Comparison of ENCODE assay signal across 1 cellular context in the genomic region with DNA sequence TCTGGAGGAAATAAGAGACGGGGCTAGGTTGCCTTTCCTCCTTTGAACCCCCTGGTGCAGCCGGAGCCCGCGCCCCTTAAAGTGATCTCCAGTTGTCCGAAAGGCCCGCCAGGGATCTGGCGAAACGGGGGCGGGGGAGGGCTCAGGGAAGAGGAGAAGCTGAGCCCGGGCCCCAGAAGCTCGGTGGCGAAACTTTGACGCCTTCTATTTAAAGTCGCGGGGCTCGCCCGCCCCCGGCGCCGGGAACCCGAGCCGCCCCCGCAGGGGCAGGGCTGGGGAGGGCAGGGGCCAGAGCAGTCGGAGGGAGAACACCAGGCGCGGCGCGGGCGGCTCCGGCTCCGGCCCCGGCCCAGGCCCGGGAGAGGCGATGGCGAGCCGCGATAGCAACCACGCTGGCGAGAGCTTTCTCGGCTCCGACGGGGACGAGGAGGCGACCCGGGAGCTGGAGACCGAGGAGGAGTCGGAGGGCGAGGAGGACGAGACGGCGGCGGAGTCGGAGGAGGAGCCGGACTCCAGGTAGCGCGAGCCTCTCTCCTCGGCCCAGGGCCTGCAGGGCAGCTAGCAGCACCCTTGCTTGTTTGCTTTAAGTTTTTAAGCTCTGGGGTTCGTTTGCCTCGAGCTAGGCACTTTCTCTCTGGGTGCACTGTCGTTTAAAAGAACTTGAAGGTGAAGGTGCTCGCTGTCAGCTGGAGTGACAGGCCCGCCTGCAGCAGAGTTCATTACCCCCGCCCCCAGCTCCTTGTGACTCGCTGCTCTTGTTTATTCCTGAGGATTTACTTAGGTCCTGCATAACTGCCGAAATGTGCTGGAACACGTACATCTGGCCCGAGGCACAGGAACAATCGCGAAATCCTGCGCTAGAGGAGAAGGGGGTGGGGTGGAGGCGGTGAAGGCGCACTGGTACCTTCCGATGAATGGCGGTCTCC.
TF ChIP-seq lines count a peak whose summit lies in the region.

Gene CMYA5 (plus strand): TSS at position 296 of the 926 bp plus-strand sequence. CDS start 72 bp downstream, at position 368.

TF ChIP-seq in WTC11, 78 proteins besides CTCF, POLR2A, EP300 and RAD21 (continued from another document):
- TF ChIP-seq, protein P1, sequence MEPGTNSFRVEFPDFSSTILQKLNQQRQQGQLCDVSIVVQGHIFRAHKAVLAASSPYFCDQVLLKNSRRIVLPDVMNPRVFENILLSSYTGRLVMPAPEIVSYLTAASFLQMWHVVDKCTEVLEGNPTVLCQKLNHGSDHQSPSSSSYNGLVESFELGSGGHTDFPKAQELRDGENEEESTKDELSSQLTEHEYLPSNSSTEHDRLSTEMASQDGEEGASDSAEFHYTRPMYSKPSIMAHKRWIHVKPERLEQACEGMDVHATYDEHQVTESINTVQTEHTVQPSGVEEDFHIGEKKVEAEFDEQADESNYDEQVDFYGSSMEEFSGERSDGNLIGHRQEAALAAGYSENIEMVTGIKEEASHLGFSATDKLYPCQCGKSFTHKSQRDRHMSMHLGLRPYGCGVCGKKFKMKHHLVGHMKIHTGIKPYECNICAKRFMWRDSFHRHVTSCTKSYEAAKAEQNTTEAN (CRISPR knock-in tag; IDR thresholded peaks at IDR 0.05), result no peak
- TF ChIP-seq GRHL2 (CRISPR knock-in tag; IDR thresholded peaks at IDR 0.05; ENCODE audit: insufficient replicate concordance, severe bottlenecking) (no peak), PRDM15 (CRISPR knock-in tag; IDR thresholded peaks at IDR 0.05) (peak; percentile 79), NFE2L1 (CRISPR knock-in tag; IDR thresholded peaks at IDR 0.05) (no peak), RELA (CRISPR knock-in tag; IDR thresholded peaks at IDR 0.05; ENCODE audit: borderline replicate concordance) (no peak), ZNF671 (CRISPR knock-in tag; IDR thresholded peaks at IDR 0.05) (no peak), CBFB (CRISPR knock-in tag; IDR thresholded peaks at IDR 0.05; ENCODE audit: low read depth) (no peak), ELF4 (CRISPR knock-in tag; IDR thresholded peaks at IDR 0.05; ENCODE audit: low read depth) (no peak), SMAD3 (CRISPR knock-in tag; IDR thresholded peaks at IDR 0.05; ENCODE audit: borderline replicate concordance) (no peak), E2F4 (CRISPR knock-in tag; IDR thresholded peaks at IDR 0.05; ENCODE audit: borderline replicate concordance, low read depth) (no peak), MAX (CRISPR knock-in tag; IDR thresholded peaks at IDR 0.05) (peak; percentile 51; the same call in 1 of the 2 replicates), FOXK1 (CRISPR knock-in tag; IDR thresholded peaks at IDR 0.05) (no peak)
- TF ChIP-seq, protein P2, sequence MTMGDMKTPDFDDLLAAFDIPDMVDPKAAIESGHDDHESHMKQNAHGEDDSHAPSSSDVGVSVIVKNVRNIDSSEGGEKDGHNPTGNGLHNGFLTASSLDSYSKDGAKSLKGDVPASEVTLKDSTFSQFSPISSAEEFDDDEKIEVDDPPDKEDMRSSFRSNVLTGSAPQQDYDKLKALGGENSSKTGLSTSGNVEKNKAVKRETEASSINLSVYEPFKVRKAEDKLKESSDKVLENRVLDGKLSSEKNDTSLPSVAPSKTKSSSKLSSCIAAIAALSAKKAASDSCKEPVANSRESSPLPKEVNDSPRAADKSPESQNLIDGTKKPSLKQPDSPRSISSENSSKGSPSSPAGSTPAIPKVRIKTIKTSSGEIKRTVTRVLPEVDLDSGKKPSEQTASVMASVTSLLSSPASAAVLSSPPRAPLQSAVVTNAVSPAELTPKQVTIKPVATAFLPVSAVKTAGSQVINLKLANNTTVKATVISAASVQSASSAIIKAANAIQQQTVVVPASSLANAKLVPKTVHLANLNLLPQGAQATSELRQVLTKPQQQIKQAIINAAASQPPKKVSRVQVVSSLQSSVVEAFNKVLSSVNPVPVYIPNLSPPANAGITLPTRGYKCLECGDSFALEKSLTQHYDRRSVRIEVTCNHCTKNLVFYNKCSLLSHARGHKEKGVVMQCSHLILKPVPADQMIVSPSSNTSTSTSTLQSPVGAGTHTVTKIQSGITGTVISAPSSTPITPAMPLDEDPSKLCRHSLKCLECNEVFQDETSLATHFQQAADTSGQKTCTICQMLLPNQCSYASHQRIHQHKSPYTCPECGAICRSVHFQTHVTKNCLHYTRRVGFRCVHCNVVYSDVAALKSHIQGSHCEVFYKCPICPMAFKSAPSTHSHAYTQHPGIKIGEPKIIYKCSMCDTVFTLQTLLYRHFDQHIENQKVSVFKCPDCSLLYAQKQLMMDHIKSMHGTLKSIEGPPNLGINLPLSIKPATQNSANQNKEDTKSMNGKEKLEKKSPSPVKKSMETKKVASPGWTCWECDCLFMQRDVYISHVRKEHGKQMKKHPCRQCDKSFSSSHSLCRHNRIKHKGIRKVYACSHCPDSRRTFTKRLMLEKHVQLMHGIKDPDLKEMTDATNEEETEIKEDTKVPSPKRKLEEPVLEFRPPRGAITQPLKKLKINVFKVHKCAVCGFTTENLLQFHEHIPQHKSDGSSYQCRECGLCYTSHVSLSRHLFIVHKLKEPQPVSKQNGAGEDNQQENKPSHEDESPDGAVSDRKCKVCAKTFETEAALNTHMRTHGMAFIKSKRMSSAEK (CRISPR knock-in tag; IDR thresholded peaks at IDR 0.05; ENCODE audit: borderline replicate concordance), result no peak
- TF ChIP-seq, protein P3, sequence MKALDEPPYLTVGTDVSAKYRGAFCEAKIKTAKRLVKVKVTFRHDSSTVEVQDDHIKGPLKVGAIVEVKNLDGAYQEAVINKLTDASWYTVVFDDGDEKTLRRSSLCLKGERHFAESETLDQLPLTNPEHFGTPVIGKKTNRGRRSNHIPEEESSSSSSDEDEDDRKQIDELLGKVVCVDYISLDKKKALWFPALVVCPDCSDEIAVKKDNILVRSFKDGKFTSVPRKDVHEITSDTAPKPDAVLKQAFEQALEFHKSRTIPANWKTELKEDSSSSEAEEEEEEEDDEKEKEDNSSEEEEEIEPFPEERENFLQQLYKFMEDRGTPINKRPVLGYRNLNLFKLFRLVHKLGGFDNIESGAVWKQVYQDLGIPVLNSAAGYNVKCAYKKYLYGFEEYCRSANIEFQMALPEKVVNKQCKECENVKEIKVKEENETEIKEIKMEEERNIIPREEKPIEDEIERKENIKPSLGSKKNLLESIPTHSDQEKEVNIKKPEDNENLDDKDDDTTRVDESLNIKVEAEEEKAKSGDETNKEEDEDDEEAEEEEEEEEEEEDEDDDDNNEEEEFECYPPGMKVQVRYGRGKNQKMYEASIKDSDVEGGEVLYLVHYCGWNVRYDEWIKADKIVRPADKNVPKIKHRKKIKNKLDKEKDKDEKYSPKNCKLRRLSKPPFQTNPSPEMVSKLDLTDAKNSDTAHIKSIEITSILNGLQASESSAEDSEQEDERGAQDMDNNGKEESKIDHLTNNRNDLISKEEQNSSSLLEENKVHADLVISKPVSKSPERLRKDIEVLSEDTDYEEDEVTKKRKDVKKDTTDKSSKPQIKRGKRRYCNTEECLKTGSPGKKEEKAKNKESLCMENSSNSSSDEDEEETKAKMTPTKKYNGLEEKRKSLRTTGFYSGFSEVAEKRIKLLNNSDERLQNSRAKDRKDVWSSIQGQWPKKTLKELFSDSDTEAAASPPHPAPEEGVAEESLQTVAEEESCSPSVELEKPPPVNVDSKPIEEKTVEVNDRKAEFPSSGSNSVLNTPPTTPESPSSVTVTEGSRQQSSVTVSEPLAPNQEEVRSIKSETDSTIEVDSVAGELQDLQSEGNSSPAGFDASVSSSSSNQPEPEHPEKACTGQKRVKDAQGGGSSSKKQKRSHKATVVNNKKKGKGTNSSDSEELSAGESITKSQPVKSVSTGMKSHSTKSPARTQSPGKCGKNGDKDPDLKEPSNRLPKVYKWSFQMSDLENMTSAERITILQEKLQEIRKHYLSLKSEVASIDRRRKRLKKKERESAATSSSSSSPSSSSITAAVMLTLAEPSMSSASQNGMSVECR (CRISPR knock-in tag; IDR thresholded peaks at IDR 0.05; ENCODE audit: borderline replicate concordance), result no peak
